18 cellular contexts compared by ENCODE assay signal in the genomic region with DNA sequence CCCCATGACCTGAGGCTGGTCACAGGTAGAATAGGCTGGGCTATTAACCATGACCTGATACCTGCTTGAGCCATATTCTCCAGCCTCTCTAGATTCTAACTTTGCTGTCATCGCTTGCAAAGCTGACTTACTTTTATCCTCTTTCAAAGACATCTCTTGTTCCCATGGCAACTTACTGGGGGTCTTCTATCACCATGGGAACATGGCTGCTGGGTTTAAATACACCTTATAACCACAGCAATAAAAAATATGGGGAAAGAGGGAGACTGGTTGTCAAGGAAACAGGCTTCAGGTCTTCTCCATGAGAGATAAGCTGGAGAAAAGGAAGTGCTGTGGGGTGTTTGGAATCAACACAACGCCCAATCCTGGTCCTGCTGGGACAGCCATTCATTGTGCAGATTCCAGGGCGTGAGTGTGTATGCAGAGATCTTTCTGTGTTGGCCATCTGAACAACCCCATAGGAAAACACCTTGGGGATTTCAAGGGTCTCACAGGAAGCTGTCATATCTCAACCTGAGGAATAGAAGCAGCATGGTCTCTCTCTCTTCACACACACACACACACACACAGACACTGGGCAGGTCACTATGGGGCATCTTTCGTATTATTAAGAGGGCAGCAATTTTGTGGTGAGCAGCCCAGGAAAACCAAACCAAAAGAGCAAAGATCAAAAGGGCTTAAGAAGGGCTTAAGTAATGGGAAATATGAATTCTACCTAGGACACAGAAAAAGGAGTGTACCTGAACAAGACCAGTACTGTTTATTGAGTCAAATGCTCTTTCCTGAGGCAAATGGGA.
"Had no signal": no experiment of that assay in that cellular context is flagged by ENCODE, and none has a peak within 500 bp of the region (broad histone marks: within the 10 kb centered on the region; RNA-seq: fewer than 3 reads in every experiment).

No MANE protein-coding gene starts in this region.

- H3K4me3 ChIP-seq: cardiac muscle cell, lower lobe of right lung, prostate gland, spleen, testis had no signal

- H3K27ac ChIP-seq: cardiac muscle cell, prostate gland, testis had no signal

- DNase-seq: activated CD4-positive, alpha-beta memory T cell treated with anti-CD3 and anti-CD28 coated beads for 36 hours; activated CD4-positive, alpha-beta T cell treated with anti-CD3 and anti-CD28 coated beads for 48 hours; activated naive CD4-positive, alpha-beta T cell treated with anti-CD3 and anti-CD28 coated beads for 36 hours; activated T-cell treated with anti-CD3 and anti-CD28 coated beads, Interleukin-2, amount 50 U/mL, for 48 hours; amygdala; cortex of kidney; foreskin melanocyte; kidney; lower lobe of right lung; naive thymus-derived CD4-positive, alpha-beta T cell; spleen; stimulated activated CD4-positive, alpha-beta T cell treated with anti-CD3 and anti-CD28 coated beads, Interleukin-4, amount 100 ng/mL, for 1 hour; stimulated activated naive CD4-positive, alpha-beta T cell; testis had no signal

- H3K36me3 Mint-ChIP-seq: activated CD4-positive, alpha-beta memory T cell treated with anti-CD3 and anti-CD28 coated beads for 36 hours; naive thymus-derived CD4-positive, alpha-beta T cell had no signal

- H3K27me3 Mint-ChIP-seq: type B pancreatic cell had no signal

- H3K27ac Mint-ChIP-seq: activated CD4-positive, alpha-beta memory T cell treated with anti-CD3 and anti-CD28 coated beads for 36 hours; activated naive CD4-positive, alpha-beta T cell treated with anti-CD3 and anti-CD28 coated beads for 36 hours; naive thymus-derived CD4-positive, alpha-beta T cell had no signal

- H3K4me1 ChIP-seq: prostate gland, testis had no signal

- H3K36me3 ChIP-seq: cardiac muscle cell, lower lobe of right lung, prostate gland, spleen had no signal

- H3K27me3 ChIP-seq: cardiac muscle cell, testis had no signal

- H3K4me3 Mint-ChIP-seq: activated CD4-positive, alpha-beta memory T cell treated with anti-CD3 and anti-CD28 coated beads for 36 hours; activated naive CD4-positive, alpha-beta T cell treated with anti-CD3 and anti-CD28 coated beads for 36 hours; naive thymus-derived CD4-positive, alpha-beta T cell; type B pancreatic cell had no signal

- ATAC-seq: left lobe of liver, lower lobe of right lung had no signal

- H3K9me3 Mint-ChIP-seq: activated CD4-positive, alpha-beta memory T cell treated with anti-CD3 and anti-CD28 coated beads for 36 hours; activated naive CD4-positive, alpha-beta T cell treated with anti-CD3 and anti-CD28 coated beads for 36 hours had no signal

- H3K9me3 ChIP-seq: lower lobe of right lung, prostate gland, spleen, testis had no signal
